27 cellular contexts compared by ENCODE assay signal in genomic region chr7:48111596-48111995, GRCh38. TPM values are rescaled to one million over a fixed set of nuclear protein-coding genes. Genes with fewer than 3 reads are reported as not detected.
"Had no signal": no experiment of that assay in that cellular context is flagged by ENCODE, and none has a peak within 500 bp of the region (broad histone marks: within the 10 kb centered on the region; RNA-seq: fewer than 3 reads in every experiment).

No MANE protein-coding gene starts in this region.

- H3K4me1 Mint-ChIP-seq: neural progenitor cell had no signal

- H3K9me3 Mint-ChIP-seq: activated B cell treated with CpG ODN at 0.5 μM for 24 hours; activated CD4-positive, alpha-beta memory T cell treated with anti-CD3 and anti-CD28 coated beads for 36 hours; activated naive CD4-positive, alpha-beta T cell treated with anti-CD3 and anti-CD28 coated beads for 36 hours; activated naive CD8-positive, alpha-beta T cell treated with anti-CD3 and anti-CD28 coated beads, Interleukin-2, amount 10 ng/mL, durations not matched to agents 7 days and 5 days; activated T-cell treated with anti-CD3 and anti-CD28 coated beads, Interleukin-2, amount 50 U/mL, for 72 hours; naive thymus-derived CD8-positive, alpha-beta T cell; neural progenitor cell; stimulated activated memory B cell treated with anti-CD40 and anti-IgM and Interleukin-4, amounts not matched to agents 10 μg/mL and 1 μg/mL and 100 μg/mL, for 72 hours; T-helper 1 cell treated with Interleukin-12 subunit alpha and Interleukin-12 subunit beta and Interleukin-4 antibody, amounts not matched to agents 30 μg/mL and 1 μg/mL, for 36 hours had no signal

- FAIRE-seq: bronchial epithelial cell, small intestine had no signal

- H3K27me3 Mint-ChIP-seq: activated CD4-positive, alpha-beta memory T cell treated with anti-CD3 and anti-CD28 coated beads for 36 hours; activated naive CD8-positive, alpha-beta T cell treated with anti-CD3 and anti-CD28 coated beads, Interleukin-2, amount 10 ng/mL, durations not matched to agents 7 days and 5 days; naive thymus-derived CD8-positive, alpha-beta T cell; stimulated activated memory B cell treated with anti-CD40 and anti-IgM and Interleukin-4, amounts not matched to agents 10 μg/mL and 1 μg/mL and 100 μg/mL, for 72 hours had no signal

- H3K4me3 Mint-ChIP-seq: activated B cell treated with CpG ODN at 0.5 μM for 24 hours; activated CD4-positive, alpha-beta memory T cell treated with anti-CD3 and anti-CD28 coated beads for 36 hours; activated naive CD4-positive, alpha-beta T cell treated with anti-CD3 and anti-CD28 coated beads for 36 hours; activated naive CD8-positive, alpha-beta T cell treated with anti-CD3 and anti-CD28 coated beads, Interleukin-2, amount 10 ng/mL, durations not matched to agents 7 days and 5 days; activated T-cell treated with anti-CD3 and anti-CD28 coated beads, Interleukin-2, amount 50 U/mL, for 72 hours; naive thymus-derived CD8-positive, alpha-beta T cell; neural progenitor cell; stimulated activated memory B cell treated with anti-CD40 and anti-IgM and Interleukin-4, amounts not matched to agents 10 μg/mL and 1 μg/mL and 100 μg/mL, for 72 hours; T-helper 1 cell treated with Interleukin-12 subunit alpha and Interleukin-12 subunit beta and Interleukin-4 antibody, amounts not matched to agents 30 μg/mL and 1 μg/mL, for 36 hours had no signal

- DNase-seq: activated B cell treated with CpG ODN at 0.5 μM for 24 hours; activated CD4-positive, alpha-beta memory T cell treated with anti-CD3 and anti-CD28 coated beads for 36 hours; activated CD4-positive, alpha-beta T cell treated with anti-CD3 and anti-CD28 coated beads for 4 hours; activated effector memory CD4-positive, alpha-beta T cell treated with Interleukin-2 at 50 U/mL for 16 hours; activated naive CD4-positive, alpha-beta T cell treated with anti-CD3 and anti-CD28 coated beads for 36 hours; activated naive CD8-positive, alpha-beta T cell treated with anti-CD3 and anti-CD28 coated beads, Interleukin-2, amount 10 ng/mL, durations not matched to agents 7 days and 5 days; activated T-cell treated with anti-CD3 and anti-CD28 coated beads, Interleukin-2, amount 50 U/mL, for 72 hours; amniotic stem cell; cerebellar nuclear complex; heart left ventricle; islet precursor cell; left lung; naive thymus-derived CD8-positive, alpha-beta T cell; ovary; small intestine; stimulated activated CD4-positive, alpha-beta T cell treated with anti-CD3 and anti-CD28 coated beads, Interleukin-2, amount 100 ng/mL, for 24 hours; stomach; T1000; uterus had no signal

- H3K27ac Mint-ChIP-seq: activated B cell treated with CpG ODN at 0.5 μM for 24 hours; activated CD4-positive, alpha-beta memory T cell treated with anti-CD3 and anti-CD28 coated beads for 36 hours; activated naive CD4-positive, alpha-beta T cell treated with anti-CD3 and anti-CD28 coated beads for 36 hours; activated naive CD8-positive, alpha-beta T cell treated with anti-CD3 and anti-CD28 coated beads, Interleukin-2, amount 10 ng/mL, durations not matched to agents 7 days and 5 days; activated T-cell treated with anti-CD3 and anti-CD28 coated beads, Interleukin-2, amount 50 U/mL, for 72 hours; stimulated activated memory B cell treated with anti-CD40 and anti-IgM and Interleukin-4, amounts not matched to agents 10 μg/mL and 1 μg/mL and 100 μg/mL, for 72 hours; T-helper 1 cell treated with Interleukin-12 subunit alpha and Interleukin-12 subunit beta and Interleukin-4 antibody, amounts not matched to agents 30 μg/mL and 1 μg/mL, for 36 hours had no signal

- ATAC-seq: activated T-cell treated with anti-CD3 and anti-CD28 coated beads, Interleukin-2, amount 50 U/mL, for 72 hours; heart left ventricle; left lung; naive thymus-derived CD8-positive, alpha-beta T cell; sciatic nerve; stimulated activated memory B cell treated with anti-CD40 and anti-IgM and Interleukin-4, amounts not matched to agents 10 μg/mL and 1 μg/mL and 100 μg/mL, for 72 hours had no signal

RNA-seq across cellular contexts. Expression of gene ABCA13, which starts 59.7 kb away (rescaled TPM):
- total RNA-seq: activated B cell treated with CpG ODN at 0.5 μM for 24 hours; activated CD4-positive, alpha-beta memory T cell treated with anti-CD3 and anti-CD28 coated beads for 36 hours; activated naive CD4-positive, alpha-beta T cell treated with anti-CD3 and anti-CD28 coated beads for 36 hours; activated T-cell treated with anti-CD3 and anti-CD28 coated beads, Interleukin-2, amount 50 U/mL, for 72 hours; fibroblast of villous mesenchyme; lung microvascular endothelial cell; naive thymus-derived CD8-positive, alpha-beta T cell; pulmonary artery endothelial cell had no signal
